In the genomic region with DNA sequence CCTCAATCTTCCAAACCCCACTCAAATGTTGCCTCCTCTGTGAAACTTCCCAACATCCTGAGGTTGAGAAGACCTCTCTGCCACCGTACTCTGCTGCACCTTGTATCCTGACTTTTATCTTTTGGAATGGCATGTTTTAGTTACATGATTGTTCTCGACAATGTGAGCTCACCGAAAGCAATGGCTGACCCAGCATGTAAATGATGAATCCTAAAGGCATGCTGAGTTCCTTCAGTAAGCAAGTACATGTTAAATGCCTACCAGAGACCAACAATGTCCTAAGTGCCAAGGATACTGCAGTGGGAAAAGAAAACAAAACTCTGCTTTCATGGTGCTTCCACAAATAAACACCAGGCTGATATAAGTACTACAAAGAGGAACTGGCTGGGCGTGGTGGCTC, we compare ENCODE assay signal across 21 cellular contexts.
"Had no signal": no experiment of that assay in that cellular context is flagged by ENCODE, and none has a peak within 500 bp of the region (broad histone marks: within the 10 kb centered on the region; RNA-seq: fewer than 3 reads in every experiment).

No MANE protein-coding gene starts in this region.

- H3K27ac ChIP-seq: HL-60, SJSA1, SK-N-MC had no signal

- H3K27me3 ChIP-seq: SJSA1 had no signal

- H3K4me3 ChIP-seq: SJSA1, SK-N-MC had no signal

- H3K36me3 ChIP-seq: SJSA1 had no signal

- H3K4me1 ChIP-seq: SJSA1 had no signal

- H3K9me3 ChIP-seq: SJSA1 had no signal

- DNase-seq: KBM-7, MV-4-11, NCI-H1048, NCI-H1105, NCI-H1417, NCI-H1436 treated with DMSO at 0.1 percent for 48 hours, NCI-H1694, NCI-H187 treated with DMSO at 0.1 percent for 48 hours, NCI-H2029 treated with DMSO at 0.1 percent for 48 hours, NCI-H226, NCI-H446, NCI-H510A, NCI-H524 treated with DMSO at 0.1 percent for 48 hours, NCI-H69, NCI-H774, Right ventricle myocardium superior, RPMI8226, SIG-M5 had no signal
